20 cellular contexts compared by ENCODE assay signal in the genomic region with DNA sequence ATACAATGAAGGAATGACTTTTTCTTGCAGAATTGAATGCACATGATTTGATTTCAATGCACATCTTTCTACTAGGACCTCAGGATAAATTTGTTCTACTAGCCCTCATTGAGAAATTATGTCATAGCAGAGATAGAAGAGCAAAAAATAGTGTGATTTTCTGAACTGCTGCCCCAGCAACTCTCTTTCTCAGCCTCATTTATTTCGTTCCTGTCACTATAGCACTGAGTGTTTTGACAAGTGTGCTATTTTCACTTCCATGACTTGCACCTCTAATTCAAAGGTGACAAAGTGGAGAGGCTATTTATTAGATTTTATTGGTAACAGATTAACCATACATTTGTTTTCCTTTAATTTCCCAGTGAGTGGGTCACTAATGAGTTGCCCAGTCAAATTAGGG.
DNase-seq lines count a peak whose midpoint lies in the region; ATAC-seq and TF ChIP-seq lines count a peak whose summit lies in the region.
"Had no signal": no experiment of that assay in that cellular context is flagged by ENCODE, and none has a peak within 500 bp of the region (broad histone marks: within the 10 kb centered on the region; RNA-seq: fewer than 3 reads in every experiment).

No MANE protein-coding gene starts in this region.

- H3K27ac ChIP-seq in endodermal cell (ENCODE audit: low read depth, low read length) (no peak overlapping the region), uterus (no peak overlapping the region), GM23248 (no peak overlapping the region)
- H3K27ac ChIP-seq: 22Rv1; A549; BLaER1 treated with 17β-estradiol and CSF1 and Interleukin-3, amounts not matched to agents 10 nM and 100 nM; C4-2B had no signal

- H3K4me1 Mint-ChIP-seq in endodermal cell (peaks cover 6% of the 10 kb centered on the region), nephron progenitor cell (peaks cover 19% of the 10 kb centered on the region)
- H3K4me1 Mint-ChIP-seq: B cell had no signal

- H3K27me3 ChIP-seq in endodermal cell (ENCODE audit: control insufficient read depth, insufficient read depth, low read length, poor library complexity, severe bottlenecking): no peaks in the 10 kb centered on the region
- H3K27me3 ChIP-seq in uterus: no peaks in the 10 kb centered on the region
- H3K27me3 ChIP-seq in GM23248 (replicated peaks; ENCODE audit: insufficient read depth): no peaks in the 10 kb centered on the region
- H3K27me3 ChIP-seq: BLaER1 treated with 17β-estradiol and CSF1 and Interleukin-3, amounts not matched to agents 10 nM and 100 nM had no signal

- no peaks in the 10 kb centered on the region for H3K36me3 ChIP-seq in endodermal cell (ENCODE audit: control insufficient read depth, insufficient read depth, low read length)
- no peaks in the 10 kb centered on the region for H3K36me3 ChIP-seq in uterus
- H3K36me3 ChIP-seq in GM23248 (ENCODE audit: low read depth): no peaks in the 10 kb centered on the region
- H3K36me3 ChIP-seq: BLaER1 treated with 17β-estradiol and CSF1 and Interleukin-3, amounts not matched to agents 10 nM and 100 nM had no signal

- H3K27ac Mint-ChIP-seq in endodermal cell (no peak overlapping the region), nephron progenitor cell (peak overlapping the region; percentile 68)
- H3K27ac Mint-ChIP-seq: B cell; CD4-positive, alpha-beta T cell; CD8-positive, alpha-beta T cell had no signal

- H3K36me3 Mint-ChIP-seq in endodermal cell (ENCODE audit: low read depth) (no peaks in the 10 kb centered on the region), nephron progenitor cell (ENCODE audit: low read depth) (no peaks in the 10 kb centered on the region)
- H3K36me3 Mint-ChIP-seq: CD8-positive, alpha-beta T cell had no signal

- H3K27me3 Mint-ChIP-seq in endodermal cell (ENCODE audit: insufficient read depth) (no peaks in the 10 kb centered on the region), nephron progenitor cell (ENCODE audit: low read depth, poor library complexity) (peaks cover 6% of the 10 kb centered on the region)
- H3K27me3 Mint-ChIP-seq: B cell; CD4-positive, alpha-beta T cell had no signal

- H2AFZ ChIP-seq in GM23248: no peak overlapping the region

- H3K4me3 ChIP-seq in endodermal cell (ENCODE audit: low read length) (peak overlapping the region; percentile 39), uterus (no peak overlapping the region), GM23248 (no peak overlapping the region)
- H3K4me3 ChIP-seq: A549; BLaER1 treated with 17β-estradiol and CSF1 and Interleukin-3, amounts not matched to agents 10 nM and 100 nM had no signal

- ATAC-seq in HG02970 (IDR thresholded peaks at IDR 0.05; ENCODE audit: low FRiP score, unreplicated experiment): no peak
- ATAC-seq: CD8-positive, alpha-beta T cell had no signal

- no peak for TF ChIP-seq POLR2A in uterus (IDR thresholded peaks at IDR 0.05)

- H3K9me3 ChIP-seq in endodermal cell (ENCODE audit: control insufficient read depth, low read length): no peaks in the 10 kb centered on the region
- H3K9me3 ChIP-seq in uterus: no peaks in the 10 kb centered on the region
- no peaks in the 10 kb centered on the region for H3K9me3 ChIP-seq in GM23248 (ENCODE audit: low read depth)
- H3K9me3 ChIP-seq: A549, Caco-2 had no signal

- intact Hi-C loops in uterus (cut with DNase I; ENCODE audit: low total_unique reads): no loop called here

- H4K20me1 ChIP-seq in GM23248 (ENCODE audit: insufficient read depth): no peaks in the 10 kb centered on the region
- H4K20me1 ChIP-seq: BLaER1 treated with 17β-estradiol and CSF1 and Interleukin-3, amounts not matched to agents 10 nM and 100 nM had no signal

- peaks cover 2% of the 10 kb centered on the region for H3K9me3 Mint-ChIP-seq in endodermal cell
- no peaks in the 10 kb centered on the region for H3K9me3 Mint-ChIP-seq in nephron progenitor cell
- H3K9me3 Mint-ChIP-seq: CD4-positive, alpha-beta T cell; CD8-positive, alpha-beta T cell had no signal

- H3K4me1 ChIP-seq in endodermal cell (ENCODE audit: control insufficient read depth, insufficient read depth, low read length) (no peaks in the 10 kb centered on the region), uterus (no peaks in the 10 kb centered on the region), GM23248 (ENCODE audit: insufficient read depth) (no peaks in the 10 kb centered on the region)
- H3K4me1 ChIP-seq: Caco-2 had no signal

- WGBS in endodermal cell (ENCODE audit: insufficient coverage in 1 of 2, insufficient read length in 1 of 2), 2 experiments: 83 to 89% methylated on average over 1 of the region's 1 CpG
- WGBS in GM23248 (ENCODE audit: low coverage in 1 of 2, low lambda C conversion rate in 2 of 2, missing lambda C conversion rate in 2 of 2), 2 experiments: 0 to 10% methylated on average over 1 of the region's 1 CpG

- H3K4me3 Mint-ChIP-seq in endodermal cell (no peak overlapping the region), nephron progenitor cell (no peak overlapping the region)
- H3K4me3 Mint-ChIP-seq: B cell; CD4-positive, alpha-beta T cell; CD8-positive, alpha-beta T cell had no signal

- no peaks in the 10 kb centered on the region for H3K79me2 ChIP-seq in GM23248 (ENCODE audit: insufficient read depth)

- H3K9ac ChIP-seq in endodermal cell (ENCODE audit: extremely low read depth, low read length, poor library complexity, severe bottlenecking) (no peak overlapping the region), GM23248 (no peak overlapping the region)
- H3K9ac ChIP-seq: BLaER1 treated with 17β-estradiol and CSF1 and Interleukin-3, amounts not matched to agents 10 nM and 100 nM had no signal

- DNase-seq in Caki2 (ENCODE audit: low read depth) (peak; percentile 28), endodermal cell (no peak), nephron progenitor cell (no peak), putamen (ENCODE audit: low spot score) (peak; percentile 19), uterus (no peak), DMS79 treated with DMSO at 0.1 percent for 48 hours (lab: John Stamatoyannopoulos, UW) (no peak), GM23248 (no peak)
- DNase-seq: CD4-positive, alpha-beta T cell; CD8-positive, alpha-beta T cell; DMS 273 treated with DMSO at 0.1 percent for 48 hours; DMS153; DMS79; GF-D8 had no signal

- H3K4me2 ChIP-seq in GM23248 (ENCODE audit: unreplicated experiment): no peak overlapping the region
- H3K4me2 ChIP-seq: A549; BLaER1 treated with 17β-estradiol and CSF1 and Interleukin-3, amounts not matched to agents 10 nM and 100 nM had no signal

- H3K9me2 ChIP-seq in GM23248 (ENCODE audit: insufficient read depth): no peaks in the 10 kb centered on the region

- TF ChIP-seq CTCF in endodermal cell (conservative IDR thresholded peaks at IDR 0.05) (no peak), nephron progenitor cell (IDR thresholded peaks at IDR 0.05) (no peak), uterus (IDR thresholded peaks at IDR 0.05) (no peak)

- in situ Hi-C loops in Caki2 (cut with HindIII; ENCODE audit: low pct_unique_long_range_greater_than_20kb, low sequenced_read_pairs) (no loop called here), GM23248 (cut with MboI) (no loop called here)

- no peaks in the 10 kb centered on the region for H3F3A ChIP-seq in GM23248 (ENCODE audit: insufficient read depth)

Comparison
In these comparisons a context has a peak if more than half of its experiments do, and no peak if none do; other contexts are left out.
1. DNase-seq: peak in Caki2 (single experiment) and putamen (single experiment); none in endodermal cell (single experiment), nephron progenitor cell (single experiment), uterus (0 of 2), DMS79 treated with DMSO at 0.1 percent for 48 hours (single experiment) and GM23248 (single experiment).